Comparison of ENCODE assay signal across 8 cellular contexts in the genomic region with DNA sequence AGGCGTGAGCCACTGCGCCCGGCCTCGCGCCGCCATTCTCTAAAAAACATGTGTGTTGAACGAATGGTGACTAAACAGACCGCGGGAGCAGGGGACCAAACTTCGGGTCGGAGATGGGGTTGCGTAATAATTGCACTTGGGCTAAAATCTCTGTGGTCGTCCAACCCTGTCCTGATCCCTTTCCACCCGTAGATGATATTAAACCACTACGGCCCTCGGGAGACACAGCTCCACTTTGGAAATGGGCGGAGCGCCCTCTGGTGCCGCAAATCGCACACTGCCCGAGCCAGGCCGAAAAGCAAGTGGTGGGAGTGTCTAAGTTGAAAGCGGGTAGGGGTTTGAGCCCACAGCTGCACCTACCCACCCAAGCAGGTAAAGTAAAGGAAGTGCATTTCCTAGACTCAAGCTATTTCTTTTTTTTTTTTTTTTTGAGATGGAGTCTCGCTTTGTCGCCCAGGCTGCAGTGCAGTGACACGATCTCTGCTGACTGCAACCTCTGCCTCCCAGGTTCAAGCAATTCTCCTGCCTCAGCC. TPM values are rescaled to one million over a fixed set of nuclear protein-coding genes. Genes with fewer than 3 reads are reported as not detected.
DNase-seq lines count a peak whose midpoint lies in the region; ATAC-seq and TF ChIP-seq lines count a peak whose summit lies in the region.

No MANE protein-coding gene starts in this region.

- H3K4me3 ChIP-seq in HL-60 (replicated peaks; ENCODE audit: insufficient read depth, low read length) (no peak overlapping the region), fibroblast of pulmonary artery (replicated peaks; ENCODE audit: low read depth, low read length) (no peak overlapping the region)

- no peak overlapping the region for H3K4me3 Mint-ChIP-seq in activated T-helper 1 cell treated with anti-CD3 and anti-CD28 coated beads, Interleukin-12 subunit alpha, Interleukin-12 subunit beta, Interleukin-2, Interleukin-4 antibody, amounts not matched to agents 30 ng/mL and 10 ng/mL and 1 ng/mL, durations not matched to agents 14 hours and 24 hours and 36 hours

- H3K27me3 Mint-ChIP-seq in activated T-helper 1 cell treated with anti-CD3 and anti-CD28 coated beads, Interleukin-12 subunit alpha, Interleukin-12 subunit beta, Interleukin-2, Interleukin-4 antibody, amounts not matched to agents 30 ng/mL and 10 ng/mL and 1 ng/mL, durations not matched to agents 14 hours and 24 hours and 36 hours (ENCODE audit: insufficient read depth): peaks cover 8% of the 10 kb centered on the region

- ATAC-seq in GM18861 (IDR thresholded peaks at IDR 0.05; ENCODE audit: unreplicated experiment): no peak

- intact Hi-C loops in activated T-helper 1 cell treated with anti-CD3 and anti-CD28 coated beads, Interleukin-12 subunit alpha, Interleukin-12 subunit beta, Interleukin-2, Interleukin-4 antibody, amounts not matched to agents 30 ng/mL and 10 ng/mL and 1 ng/mL, durations not matched to agents 14 hours and 24 hours and 36 hours (cut with micrococcal nuclease): loop anchor here (1.0 to 10.0 kb wide), 7 partner anchors 17 to 381 kb away; a partner anchor contains a TSS

- no peaks in the 10 kb centered on the region for H3K36me3 Mint-ChIP-seq in activated T-helper 1 cell treated with anti-CD3 and anti-CD28 coated beads, Interleukin-12 subunit alpha, Interleukin-12 subunit beta, Interleukin-2, Interleukin-4 antibody, amounts not matched to agents 30 ng/mL and 10 ng/mL and 1 ng/mL, durations not matched to agents 14 hours and 24 hours and 36 hours (ENCODE audit: low read depth)

- peak in 1 of 2 experiments; percentile 76 for DNase-seq in HL-60 (ENCODE audit: low read depth in 1 of 2, low spot score in 1 of 2)
- peak; percentile 39 for DNase-seq in RKO (ENCODE audit: low spot score)
- DNase-seq in activated T-helper 1 cell treated with anti-CD3 and anti-CD28 coated beads, Interleukin-12 subunit alpha, Interleukin-12 subunit beta, Interleukin-2, Interleukin-4 antibody, amounts not matched to agents 30 ng/mL and 10 ng/mL and 1 ng/mL, durations not matched to agents 14 hours and 24 hours and 36 hours (ENCODE audit: low spot score): peak; percentile 73
- DNase-seq in fibroblast of pulmonary artery (ENCODE audit: low read depth): peak; percentile 80
- peak; percentile 52 for DNase-seq in occipital lobe (lab: John Stamatoyannopoulos, UW)
- DNase-seq in substantia nigra (lab: John Stamatoyannopoulos, UW): peak in 43 of 49 donors; percentile 15 to 85 (median 68)

- peaks cover 28% of the 10 kb centered on the region for H3K4me1 Mint-ChIP-seq in activated T-helper 1 cell treated with anti-CD3 and anti-CD28 coated beads, Interleukin-12 subunit alpha, Interleukin-12 subunit beta, Interleukin-2, Interleukin-4 antibody, amounts not matched to agents 30 ng/mL and 10 ng/mL and 1 ng/mL, durations not matched to agents 14 hours and 24 hours and 36 hours (ENCODE audit: low read depth)

- H3K27ac ChIP-seq in C4-2B (no peak overlapping the region), HL-60 (replicated peaks) (no peak overlapping the region), substantia nigra (ENCODE audit: low read depth, low read length, poor library complexity, severe bottlenecking) (peak overlapping the region; percentile 98)

- TF ChIP-seq CTCF in C4-2B (conservative IDR thresholded peaks at IDR 0.05) (peak; percentile 97), HL-60 (IDR thresholded peaks at IDR 0.05; ENCODE audit: insufficient read depth, low read length) (peak; percentile 64), fibroblast of pulmonary artery (IDR thresholded peaks at IDR 0.05; ENCODE audit: low read length, missing control alignments) (peak; percentile 75)

- H3K27ac Mint-ChIP-seq in activated T-helper 1 cell treated with anti-CD3 and anti-CD28 coated beads, Interleukin-12 subunit alpha, Interleukin-12 subunit beta, Interleukin-2, Interleukin-4 antibody, amounts not matched to agents 30 ng/mL and 10 ng/mL and 1 ng/mL, durations not matched to agents 14 hours and 24 hours and 36 hours: no peak overlapping the region

- H3K9me3 Mint-ChIP-seq in activated T-helper 1 cell treated with anti-CD3 and anti-CD28 coated beads, Interleukin-12 subunit alpha, Interleukin-12 subunit beta, Interleukin-2, Interleukin-4 antibody, amounts not matched to agents 30 ng/mL and 10 ng/mL and 1 ng/mL, durations not matched to agents 14 hours and 24 hours and 36 hours: no peaks in the 10 kb centered on the region

- H3K27me3 ChIP-seq in HL-60 (ENCODE audit: insufficient read depth, poor library complexity, severe bottlenecking): peaks cover 5% of the 10 kb centered on the region

RNA-seq across cellular contexts. Expression of a gene that starts 17.0 kb away (rescaled TPM):
- 0.91 and 0.96 TPM in 2 replicates for total RNA-seq in activated T-helper 1 cell treated with anti-CD3 and anti-CD28 coated beads, Interleukin-12 subunit alpha, Interleukin-12 subunit beta, Interleukin-2, Interleukin-4 antibody, amounts not matched to agents 30 ng/mL and 10 ng/mL and 1 ng/mL, durations not matched to agents 14 hours and 24 hours and 36 hours
- total RNA-seq in occipital lobe: 7.8 TPM

RNA-seq across cellular contexts. Expression of a gene that starts 17.8 kb away (rescaled TPM):
- 240 and 241 TPM in 2 replicates for total RNA-seq in activated T-helper 1 cell treated with anti-CD3 and anti-CD28 coated beads, Interleukin-12 subunit alpha, Interleukin-12 subunit beta, Interleukin-2, Interleukin-4 antibody, amounts not matched to agents 30 ng/mL and 10 ng/mL and 1 ng/mL, durations not matched to agents 14 hours and 24 hours and 36 hours
- total RNA-seq in occipital lobe: 25.1 TPM

RNA-seq across cellular contexts. Expression of a gene that starts 52.6 kb away (rescaled TPM):
- 23.2 and 27.1 TPM in 2 replicates for total RNA-seq in activated T-helper 1 cell treated with anti-CD3 and anti-CD28 coated beads, Interleukin-12 subunit alpha, Interleukin-12 subunit beta, Interleukin-2, Interleukin-4 antibody, amounts not matched to agents 30 ng/mL and 10 ng/mL and 1 ng/mL, durations not matched to agents 14 hours and 24 hours and 36 hours
- 263 TPM for total RNA-seq in occipital lobe
